In genomic region chr6:15538766-15539165, GRCh38 we compare ENCODE assay signal across 27 cellular contexts.
"Had no signal": no experiment of that assay in that cellular context is flagged by ENCODE, and none has a peak within 500 bp of the region (broad histone marks: within the 10 kb centered on the region; RNA-seq: fewer than 3 reads in every experiment).

No MANE protein-coding gene starts in this region.

- DNase-seq: activated CD4-positive, alpha-beta memory T cell treated with anti-CD3 and anti-CD28 coated beads, Interleukin-2, amount 10 ng/mL, durations not matched to agents 7 days and 5 days; activated CD4-positive, alpha-beta T cell treated with anti-CD3 and anti-CD28 coated beads for 1 hour; activated CD4-positive, alpha-beta T cell treated with anti-CD3 and anti-CD28 coated beads for 4 hours; activated CD4-positive, alpha-beta T cell treated with anti-CD3 and anti-CD28 coated beads, Interleukin-2, amount 10 ng/mL, durations not matched to agents 7 days and 5 days; activated CD4-positive, alpha-beta T cell treated with anti-CD3 and anti-CD28 coated beads, Interleukin-2, amount 50 U/mL, for 4 hours; activated effector memory CD4-positive, alpha-beta T cell treated with Interleukin-2 at 50 U/mL for 16 hours; activated gamma-delta T cell treated with Interleukin-2 at 50 U/mL for 16 hours; activated naive CD4-positive, alpha-beta T cell treated with anti-CD3 and anti-CD28 coated beads, Interleukin-2, amount 50 U/mL, for 16 hours; activated naive CD4-positive, alpha-beta T cell treated with Interleukin-2 at 50 U/mL for 16 hours; activated T-cell treated with anti-CD3 and anti-CD28 coated beads, Interleukin-2, amount 50 U/mL, for 4 hours; amniotic stem cell; anterior cingulate cortex; brain microvascular endothelial cell; dorsolateral prefrontal cortex; effector memory CD4-positive, alpha-beta T cell; erythroblast; foreskin keratinocyte; gastrocnemius medialis; glutamatergic neuron; heart left ventricle; T-helper 2 cell had no signal

- H3K4me1 Mint-ChIP-seq: activated CD4-positive, alpha-beta memory T cell treated with anti-CD3 and anti-CD28 coated beads, Interleukin-2, amount 10 ng/mL, durations not matched to agents 7 days and 5 days; activated CD4-positive, alpha-beta T cell treated with anti-CD3 and anti-CD28 coated beads, Interleukin-2, amount 10 ng/mL, durations not matched to agents 7 days and 5 days had no signal

- H3K36me3 ChIP-seq: brain microvascular endothelial cell, esophagus muscularis mucosa, gastrocnemius medialis, heart left ventricle had no signal

- H3K36me3 Mint-ChIP-seq: activated naive CD8-positive, alpha-beta T cell had no signal

- H3K27ac Mint-ChIP-seq: activated CD4-positive, alpha-beta memory T cell treated with anti-CD3 and anti-CD28 coated beads, Interleukin-2, amount 10 ng/mL, durations not matched to agents 7 days and 5 days; activated CD4-positive, alpha-beta T cell treated with anti-CD3 and anti-CD28 coated beads, Interleukin-2, amount 10 ng/mL, durations not matched to agents 7 days and 5 days; activated T-helper 17 cell treated with anti-CD3 and anti-CD28 coated beads, Interleukin-2, amount 50 U/mL, for 72 hours; dendritic cell treated with granulocyte-macrophage colony-stimulating factor and Interleukin-4, amounts not matched to agents 40 ng/mL and 50 ng/mL, for 4 days had no signal

- H3K9me3 Mint-ChIP-seq: activated CD4-positive, alpha-beta memory T cell treated with anti-CD3 and anti-CD28 coated beads, Interleukin-2, amount 10 ng/mL, durations not matched to agents 7 days and 5 days had no signal

- H3K27me3 ChIP-seq: brain microvascular endothelial cell, dorsolateral prefrontal cortex, esophagus muscularis mucosa, foreskin keratinocyte, gastrocnemius medialis, heart left ventricle had no signal

- ATAC-seq: activated T-cell treated with anti-CD3 and anti-CD28 coated beads, Interleukin-2, amount 50 U/mL, for 4 hours; activated T-helper 17 cell treated with anti-CD3 and anti-CD28 coated beads, Interleukin-2, amount 50 U/mL, for 72 hours; foreskin keratinocyte; gastrocnemius medialis; heart left ventricle had no signal

- H3K4me3 ChIP-seq: coronary artery, dorsolateral prefrontal cortex, esophagus muscularis mucosa, gastrocnemius medialis, heart left ventricle had no signal

- H3K4me3 Mint-ChIP-seq: activated CD4-positive, alpha-beta memory T cell treated with anti-CD3 and anti-CD28 coated beads, Interleukin-2, amount 10 ng/mL, durations not matched to agents 7 days and 5 days; activated CD4-positive, alpha-beta T cell treated with anti-CD3 and anti-CD28 coated beads, Interleukin-2, amount 10 ng/mL, durations not matched to agents 7 days and 5 days; activated naive CD8-positive, alpha-beta T cell; activated T-cell treated with anti-CD3 and anti-CD28 coated beads, Interleukin-2, amount 50 U/mL, for 4 hours; activated T-helper 17 cell treated with anti-CD3 and anti-CD28 coated beads, Interleukin-2, amount 50 U/mL, for 72 hours; central memory CD8-positive, alpha-beta T cell; dendritic cell treated with granulocyte-macrophage colony-stimulating factor and Interleukin-4, amounts not matched to agents 40 ng/mL and 50 ng/mL, for 4 days had no signal

- H3K27ac ChIP-seq: brain microvascular endothelial cell, coronary artery, dorsolateral prefrontal cortex, esophagus muscularis mucosa, foreskin keratinocyte, gastrocnemius medialis, heart left ventricle had no signal

- H3K9me3 ChIP-seq: esophagus muscularis mucosa, gastrocnemius medialis had no signal

- H3K27me3 Mint-ChIP-seq: activated CD4-positive, alpha-beta memory T cell treated with anti-CD3 and anti-CD28 coated beads, Interleukin-2, amount 10 ng/mL, durations not matched to agents 7 days and 5 days; activated CD4-positive, alpha-beta T cell treated with anti-CD3 and anti-CD28 coated beads, Interleukin-2, amount 10 ng/mL, durations not matched to agents 7 days and 5 days; activated naive CD8-positive, alpha-beta T cell; activated T-helper 17 cell treated with anti-CD3 and anti-CD28 coated beads, Interleukin-2, amount 50 U/mL, for 72 hours; central memory CD8-positive, alpha-beta T cell; dendritic cell treated with granulocyte-macrophage colony-stimulating factor and Interleukin-4, amounts not matched to agents 40 ng/mL and 50 ng/mL, for 4 days had no signal
